ENCODE assay signal across 18 cellular contexts in genomic region chr2:237351796-237352195, GRCh38.
A peak's percentile ranks its signal among the peaks of the same experiment; 100 is the strongest.
DNase-seq lines count a peak whose midpoint lies in the region; ATAC-seq and TF ChIP-seq lines count a peak whose summit lies in the region.
"Had no signal": no experiment of that assay in that cellular context is flagged by ENCODE, and none has a peak within 500 bp of the region (broad histone marks: within the 10 kb centered on the region; RNA-seq: fewer than 3 reads in every experiment).

No MANE protein-coding gene starts in this region.

- no peak overlapping the region for H3K14ac ChIP-seq in mesenchymal stem cell (ENCODE audit: low read length in 2 of 2)

- peaks cover 91% of the 10 kb centered on the region for H3F3A ChIP-seq in smooth muscle cell (ENCODE audit: low read depth)

- no peak overlapping the region for H4K8ac ChIP-seq in mesenchymal stem cell (ENCODE audit: low read length)

- H2BK5ac ChIP-seq in mesenchymal stem cell (ENCODE audit: low read depth, low read length, poor library complexity, severe bottlenecking), result no peak overlapping the region

- POLR2A ChIA-PET in AG04450 (lab: Yijun Ruan, JAX), result interaction anchor here (1.2 kb wide), 1 partner anchor 97 kb away, joined by 3 read pairs; no protein-coding TSS in a partner anchor

- H3K23ac ChIP-seq in mesenchymal stem cell (ENCODE audit: low read length in 2 of 2), result no peak overlapping the region

- WGBS in mesenchymal stem cell, result 82% methylated on average over 4 of the region's 4 CpGs
- whole genome bisulfite sequencing in smooth muscle cell (ENCODE audit: low lambda C conversion rate), result 91% methylated on average over 4 of the region's 4 CpGs

- no peak overlapping the region for H2BK120ac ChIP-seq in mesenchymal stem cell (ENCODE audit: low read depth, low read length)

- H3K4me3 ChIP-seq in AG04450 (ENCODE audit: low read depth, low read length) (no peak overlapping the region), mesenchymal stem cell (ENCODE audit: insufficient read depth in 1 of 2, low read depth in 1 of 2, low read length in 2 of 2) (no peak overlapping the region), smooth muscle cell (no peak overlapping the region)
- H3K4me3 ChIP-seq: A549, GM12878, SJCRH30 had no signal

- no peak overlapping the region for H3K18ac ChIP-seq in mesenchymal stem cell (ENCODE audit: low read depth in 1 of 2, low read length in 2 of 2)

- ATAC-seq in HG03457 (IDR thresholded peaks at IDR 0.05; ENCODE audit: unreplicated experiment), result no peak
- ATAC-seq: GM12878, HCT116, PC-3 had no signal

- H3K9ac ChIP-seq in mesenchymal stem cell (ENCODE audit: low read length) (peak overlapping the region; percentile 65), smooth muscle cell (ENCODE audit: low read depth) (no peak overlapping the region)

- peaks cover 62% of the 10 kb centered on the region for H3K79me2 ChIP-seq in smooth muscle cell (ENCODE audit: low read depth)

- DNase-seq in AG04450 (ENCODE audit: low read depth, low spot score) (no peak), SK-N-DZ (ENCODE audit: low spot score) (peak; percentile 45), mesenchymal stem cell (no peak), smooth muscle cell (lab: John Stamatoyannopoulos, UW; ENCODE audit: unreplicated experiment) (no peak), NCI-H2029 (lab: John Stamatoyannopoulos, UW) (no peak), mucosa of gallbladder (ENCODE audit: low spot score) (no peak)
- DNase-seq: DMS 273 treated with DMSO at 0.1 percent for 48 hours, GDM1, KBM-7, NCI-H1436, NCI-H2081, PC-3, SJCRH30 had no signal

- H3K36me3 ChIP-seq in mesenchymal stem cell (ENCODE audit: control insufficient read depth in 1 of 2, insufficient read depth in 2 of 2, low read depth in 1 of 2, low read length in 2 of 2), result peaks cover 0 to 100% of the 10 kb centered on the region in 2 experiments
- H3K36me3 ChIP-seq in smooth muscle cell (ENCODE audit: low read depth), result peaks cover 32% of the 10 kb centered on the region
- H3K36me3 ChIP-seq: SJCRH30 had no signal

- H3K27me3 ChIP-seq in AG04450 (ENCODE audit: control insufficient read depth, insufficient read depth, low read length), result no peaks in the 10 kb centered on the region
- H3K27me3 ChIP-seq in mesenchymal stem cell (ENCODE audit: control insufficient read depth in 1 of 2, insufficient read depth in 1 of 2, low read length in 2 of 2), result peaks cover 0 to 8% of the 10 kb centered on the region in 2 experiments
- H3K27me3 ChIP-seq in smooth muscle cell (ENCODE audit: low read depth), result no peaks in the 10 kb centered on the region

- no peak overlapping the region for H3K4me2 ChIP-seq in mesenchymal stem cell (ENCODE audit: low read length, poor library complexity, severe bottlenecking)
- no peak overlapping the region for H3K4me2 ChIP-seq in smooth muscle cell
- H3K4me2 ChIP-seq: A549 had no signal

- H3K27ac ChIP-seq in AG04450 (ENCODE audit: low read depth, low read length) (peak overlapping the region; percentile 40), mesenchymal stem cell (ENCODE audit: low read length, poor library complexity, severe bottlenecking) (no peak overlapping the region), smooth muscle cell (ENCODE audit: low read depth) (peak overlapping the region; percentile 65)
- H3K27ac ChIP-seq: A549, C4-2B, SJCRH30 had no signal

- H2BK15ac ChIP-seq in mesenchymal stem cell (ENCODE audit: low read depth, poor library complexity, severe bottlenecking), result no peak overlapping the region

- peaks cover 2% of the 10 kb centered on the region for H3K4me1 ChIP-seq in mesenchymal stem cell (ENCODE audit: control insufficient read depth, insufficient read depth, low read depth, low read length)
- no peaks in the 10 kb centered on the region for H3K4me1 ChIP-seq in smooth muscle cell (ENCODE audit: low read depth)
- H3K4me1 ChIP-seq: A549, SJCRH30 had no signal

- CTCF ChIA-PET in AG04450 (lab: Charles Lee), result interaction anchor here (1.5 to 1.8 kb wide), 3 partner anchors 123 to 229 kb away, joined by 3 to 5 read pairs (median 4); no protein-coding TSS in a partner anchor

- H2AK5ac ChIP-seq in mesenchymal stem cell (ENCODE audit: low read length, severe bottlenecking), result no peak overlapping the region

- no peaks in the 10 kb centered on the region for H3K79me1 ChIP-seq in mesenchymal stem cell (replicated peaks; ENCODE audit: low read length, poor library complexity, severe bottlenecking)

- no peak overlapping the region for H3K4ac ChIP-seq in mesenchymal stem cell (ENCODE audit: low read depth in 1 of 2, low read length in 2 of 2)

- no peak overlapping the region for H2BK12ac ChIP-seq in mesenchymal stem cell (ENCODE audit: low read length in 2 of 2)

- H4K20me1 ChIP-seq in smooth muscle cell (ENCODE audit: low read depth), result peaks cover 9% of the 10 kb centered on the region

- no peaks in the 10 kb centered on the region; the same call in 1 of the 2 replicates for H3K9me3 ChIP-seq in AG04450 (ENCODE audit: control insufficient read depth, insufficient read depth, low read length)
- H3K9me3 ChIP-seq in mesenchymal stem cell (ENCODE audit: control insufficient read depth, low read length), result no peaks in the 10 kb centered on the region
- H3K9me3 ChIP-seq in smooth muscle cell (replicated peaks; ENCODE audit: low read depth), result no peaks in the 10 kb centered on the region
- H3K9me3 ChIP-seq: A549, SJCRH30 had no signal

- H2AFZ ChIP-seq in mesenchymal stem cell (ENCODE audit: low read depth, low read length) (no peak overlapping the region), smooth muscle cell (ENCODE audit: low read depth) (no peak overlapping the region)

- H4K91ac ChIP-seq in mesenchymal stem cell (ENCODE audit: low read length), result no peak overlapping the region

- TF ChIP-seq CTCF in AG04450 (IDR thresholded peaks at IDR 0.05; ENCODE audit: low read depth, low read length) (no peak), smooth muscle cell (IDR thresholded peaks at IDR 0.05; ENCODE audit: borderline replicate concordance, insufficient read depth, poor library complexity, severe bottlenecking) (no peak)
